Comparison of ENCODE assay signal across 8 cellular contexts in genomic region chr2:37324786-37325624, GRCh38. TPM values are rescaled to one million over a fixed set of nuclear protein-coding genes. Genes with fewer than 3 reads are reported as not detected.
DNase-seq lines count a peak whose midpoint lies in the region; ATAC-seq and TF ChIP-seq lines count a peak whose summit lies in the region.

Gene PRKD3 (minus strand): TSS chr2:37324833. CDS start chr2:37316524, 8,309 bp downstream.

- TF ChIP-seq CTCF in mucosa of descending colon (IDR thresholded peaks at IDR 0.05): no peak

- H3K27ac Mint-ChIP-seq in stimulated activated memory B cell treated with anti-CD40 and anti-IgM and Interleukin-4, amounts not matched to agents 10 μg/mL and 1 μg/mL and 100 μg/mL, for 72 hours: peak within 1 kb of the TSS; percentile 96

- no peaks in the 10 kb centered on the region for H3K9me3 Mint-ChIP-seq in stimulated activated memory B cell treated with anti-CD40 and anti-IgM and Interleukin-4, amounts not matched to agents 10 μg/mL and 1 μg/mL and 100 μg/mL, for 72 hours

- H3K36me3 Mint-ChIP-seq in stimulated activated memory B cell treated with anti-CD40 and anti-IgM and Interleukin-4, amounts not matched to agents 10 μg/mL and 1 μg/mL and 100 μg/mL, for 72 hours: no peaks in the 10 kb centered on the region

- peak within 1 kb of the TSS; percentile 98 for H3K4me3 Mint-ChIP-seq in stimulated activated memory B cell treated with anti-CD40 and anti-IgM and Interleukin-4, amounts not matched to agents 10 μg/mL and 1 μg/mL and 100 μg/mL, for 72 hours

- peak; percentile 68 for ATAC-seq in GM18868 (IDR thresholded peaks at IDR 0.05; ENCODE audit: unreplicated experiment)
- peak; percentile 60 for ATAC-seq in HG03097 (IDR thresholded peaks at IDR 0.05; ENCODE audit: low FRiP score, unreplicated experiment)
- peak; percentile 90 for ATAC-seq in mucosa of descending colon
- ATAC-seq in stimulated activated memory B cell treated with anti-CD40 and anti-IgM and Interleukin-4, amounts not matched to agents 10 μg/mL and 1 μg/mL and 100 μg/mL, for 72 hours: peak; percentile 92

- intact Hi-C loops in mucosa of descending colon (cut with DNase I, micrococcal nuclease): no loop called here

- peaks cover 30% of the 10 kb centered on the region for H3K4me1 Mint-ChIP-seq in stimulated activated memory B cell treated with anti-CD40 and anti-IgM and Interleukin-4, amounts not matched to agents 10 μg/mL and 1 μg/mL and 100 μg/mL, for 72 hours

- no peaks in the 10 kb centered on the region for H3K9me3 ChIP-seq in mucosa of descending colon

- H3K4me1 ChIP-seq in mucosa of descending colon (ENCODE audit: low read depth): peaks cover 18% of the 10 kb centered on the region

- peak within 1 kb of the TSS; percentile 75 for H3K4me3 ChIP-seq in mucosa of descending colon

- no peaks in the 10 kb centered on the region for H3K36me3 ChIP-seq in mucosa of descending colon (ENCODE audit: low read depth)

- no peaks in the 10 kb centered on the region for H3K27me3 Mint-ChIP-seq in stimulated activated memory B cell treated with anti-CD40 and anti-IgM and Interleukin-4, amounts not matched to agents 10 μg/mL and 1 μg/mL and 100 μg/mL, for 72 hours

- DNase-seq in AG08396 (ENCODE audit: low spot score): peak; percentile 87
- DNase-seq in NCI-H82 (lab: John Stamatoyannopoulos, UW): peak; percentile 80
- peak; percentile 33 for DNase-seq in activated T-cell treated with anti-CD3 and anti-CD28 coated beads for 1 hour (ENCODE audit: low read depth)
- DNase-seq in epidermal melanocyte (ENCODE audit: insufficient read length, low spot score): peak; percentile 63
- peak; percentile 62 to 86 (median 80) for DNase-seq in mucosa of descending colon

RNA-seq across cellular contexts. Expression of gene PRKD3, which starts in this region (rescaled TPM):
- 10 to 100 TPM; 16.0 to 50.1 (median 19.7) TPM for total RNA-seq in mucosa of descending colon

Comparison
In these comparisons a context has a peak if more than half of its experiments do, and no peak if none do; other contexts are left out.
1. Peak in every context shown above with its lines: DNase-seq, ATAC-seq and H3K4me3 ChIP-seq.
2. DNase-seq: peak in every context shown above with its lines; median percentile 87 in AG08396; 80 in NCI-H82; 80 in mucosa of descending colon; 63 in epidermal melanocyte; 33 in activated T-cell treated with anti-CD3 and anti-CD28 coated beads for 1 hour.